In the genomic region with DNA sequence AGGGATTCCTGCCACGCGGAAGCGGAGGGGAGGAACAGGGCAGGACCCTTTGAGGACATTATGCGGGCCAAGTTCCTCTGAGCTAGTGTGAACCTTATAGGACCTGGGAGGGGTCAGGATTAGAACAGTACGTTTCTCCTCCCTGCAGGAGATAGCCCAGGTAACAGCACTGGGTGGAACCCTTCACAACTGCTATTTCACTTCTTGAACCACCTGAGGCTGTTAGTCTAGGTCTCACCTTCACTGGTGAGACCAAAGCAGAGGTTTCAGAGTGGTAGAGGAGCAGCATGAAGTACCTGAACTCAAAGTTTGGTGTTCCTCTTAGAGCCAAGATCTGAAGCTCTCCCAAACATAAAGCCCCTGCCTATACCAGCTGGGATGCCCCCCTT, we compare ENCODE assay signal across 1 cellular context.
TF ChIP-seq lines count a peak whose summit lies in the region.

No MANE protein-coding gene starts in this region.

TF ChIP-seq in endothelial cell of umbilical vein, 7 proteins besides CTCF, POLR2A, EP300 and RAD21:
- no peak for TF ChIP-seq MYC (IDR thresholded peaks at IDR 0.05; ENCODE audit: low read depth, low read length)
- no peak for TF ChIP-seq MAX (IDR thresholded peaks at IDR 0.05; ENCODE audit: insufficient read depth, insufficient read length)
- TF ChIP-seq GATA2 (IDR thresholded peaks at IDR 0.05; ENCODE audit: insufficient read depth, insufficient read length, low read depth, low read length): no peak
- no peak for TF ChIP-seq POLR2AphosphoS5 (IDR thresholded peaks at IDR 0.05; ENCODE audit: insufficient read depth, low read depth, low read length)
- TF ChIP-seq JUN (IDR thresholded peaks at IDR 0.05; ENCODE audit: borderline replicate concordance, insufficient read depth, insufficient read length, low read depth): no peak
- TF ChIP-seq FOS (IDR thresholded peaks at IDR 0.05; ENCODE audit: borderline replicate concordance, insufficient read depth, low read length): no peak
- no peak for TF ChIP-seq EZH2 (IDR thresholded peaks at IDR 0.05; ENCODE audit: borderline replicate concordance, low read depth, low read length, severe bottlenecking)
